In the genomic region with DNA sequence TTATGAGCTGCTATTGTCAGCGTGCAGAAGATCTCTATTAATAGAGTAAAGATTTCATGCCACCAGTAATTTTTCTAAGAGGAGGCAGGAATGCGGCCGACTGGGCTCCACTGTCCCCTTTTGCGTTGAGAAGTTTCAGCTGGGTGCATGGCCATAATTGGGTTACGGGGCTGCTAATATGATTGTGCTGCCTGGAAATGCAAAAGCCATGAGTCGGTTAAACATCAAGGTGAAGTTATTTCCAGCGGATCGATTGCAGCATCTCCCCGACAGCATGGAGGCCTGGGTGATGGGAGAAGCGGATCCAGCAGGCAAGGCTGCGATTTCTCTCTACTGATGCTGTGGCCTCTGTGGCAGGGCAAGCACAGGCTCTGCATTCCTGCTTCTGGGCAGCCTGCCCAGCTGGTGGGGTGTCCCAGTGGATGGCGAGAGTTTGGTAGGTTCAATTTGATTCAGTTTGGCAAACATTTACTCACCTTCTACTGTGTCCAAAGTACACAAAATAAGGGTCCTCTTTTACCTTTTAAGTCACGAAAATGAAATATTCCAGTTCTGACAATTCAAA, we compare ENCODE assay signal across 26 cellular contexts. TPM values are rescaled to one million over a fixed set of nuclear protein-coding genes. Genes with fewer than 3 reads are reported as not detected.
DNase-seq lines count a peak whose midpoint lies in the region; ATAC-seq and TF ChIP-seq lines count a peak whose summit lies in the region.
"Had no signal": no experiment of that assay in that cellular context is flagged by ENCODE, and none has a peak within 500 bp of the region (broad histone marks: within the 10 kb centered on the region; RNA-seq: fewer than 3 reads in every experiment).

No MANE protein-coding gene starts in this region.

- dilution Hi-C loops in IMR-90 (cut with HindIII; ENCODE audit: low sequenced_read_pairs, unreplicated experiment) = no loop called here

- H4K20me1 ChIP-seq in IMR-90 (ENCODE audit: insufficient read depth, low read length) (no peaks in the 10 kb centered on the region), PC-3 (ENCODE audit: low read length) (no peaks in the 10 kb centered on the region)

- no peak overlapping the region for H2BK5ac ChIP-seq in IMR-90 (ENCODE audit: low read depth, low read length, poor library complexity, severe bottlenecking)

- peak overlapping the region; percentile 50 for H2AK9ac ChIP-seq in IMR-90 (replicated peaks; ENCODE audit: low read depth, low read length, poor library complexity)

- no peak for TF ChIP-seq RAD21 in IMR-90 (IDR thresholded peaks at IDR 0.05; ENCODE audit: low read length)

- no peaks in the 10 kb centered on the region for H3K9me2 ChIP-seq in PC-3 (replicated peaks; ENCODE audit: low read length)

- H3K4ac ChIP-seq in IMR-90 (ENCODE audit: low read depth, low read length) = no peak overlapping the region

- in situ Hi-C loops in IMR-90 (cut with MboI; ENCODE audit: low sequenced_read_pairs) = no loop called here

- H2AK5ac ChIP-seq in IMR-90 (ENCODE audit: low read depth, low read length) = no peak overlapping the region

- H3K4me3 ChIP-seq in IMR-90 (ENCODE audit: insufficient read depth, low read depth, low read length) = no peak overlapping the region
- no peak overlapping the region for H3K4me3 ChIP-seq in PC-3 (ENCODE audit: low read length)
- H3K4me3 ChIP-seq: esophagus muscularis mucosa, gastrocnemius medialis, skin epidermis, transverse colon had no signal

- H4K8ac ChIP-seq in IMR-90 (ENCODE audit: low read depth in 2 of 2, low read length in 2 of 2) = no peak overlapping the region

- no peak overlapping the region for H3K27ac Mint-ChIP-seq in mesothelial cell of epicardium
- H3K27ac Mint-ChIP-seq: activated naive CD4-positive, alpha-beta T cell treated with anti-CD3 and anti-CD28 coated beads, Interleukin-2, amount 50 U/mL, for 24 hours; CD8-positive, alpha-beta T cell; natural killer cell had no signal

- H3K4me2 ChIP-seq in IMR-90 (ENCODE audit: low read depth, low read length) (no peak overlapping the region), PC-3 (ENCODE audit: low read length) (peak overlapping the region; percentile 30; the same call in 1 of the 2 replicates)

- no peak overlapping the region for H2BK120ac ChIP-seq in IMR-90 (ENCODE audit: low read depth, low read length)

- H2AFZ ChIP-seq in IMR-90 (replicated peaks; ENCODE audit: low read length, poor library complexity) (no peak overlapping the region), PC-3 (ENCODE audit: low read length) (no peak overlapping the region)
- H2AFZ ChIP-seq: parathyroid adenoma had no signal

- no peaks in the 10 kb centered on the region for H3K79me2 ChIP-seq in PC-3 (ENCODE audit: low read length)
- H3K79me2 ChIP-seq: parathyroid adenoma had no signal

- no peaks in the 10 kb centered on the region for H3K4me1 Mint-ChIP-seq in mesothelial cell of epicardium

- no peaks in the 10 kb centered on the region for H3K9me3 Mint-ChIP-seq in mesothelial cell of epicardium
- H3K9me3 Mint-ChIP-seq: natural killer cell had no signal

- H4K5ac ChIP-seq in IMR-90 (ENCODE audit: low read depth, low read length) = no peak overlapping the region

- no peak overlapping the region for H3K56ac ChIP-seq in IMR-90 (ENCODE audit: extremely low read depth, insufficient read depth, low read length)

- CTCF ChIA-PET in IMR-90 (lab: Yijun Ruan, JAX) = no interaction called here
- CTCF ChIA-PET in PC-3 (lab: Charles Lee) = interaction anchor here (0.5 kb wide), 1 partner anchor 28 kb away, joined by 6 read pairs; no protein-coding TSS in a partner anchor

- WGBS in IMR-90 (ENCODE audit: extremely low coverage in 2 of 2, insufficient read length in 1 of 2), 2 experiments = 61% methylated on average over 3 of the region's 13 CpGs; no CpG with 5 or more reads in 1 of the 2 experiments

- peaks cover 33% of the 10 kb centered on the region for H3K27me3 Mint-ChIP-seq in mesothelial cell of epicardium (ENCODE audit: low read depth)

- TF ChIP-seq POLR2A in IMR-90 (IDR thresholded peaks at IDR 0.05; ENCODE audit: low read depth, low read length) = no peak

- H4K91ac ChIP-seq in IMR-90 (ENCODE audit: insufficient read depth, low read depth, low read length) = no peak overlapping the region

- H2BK20ac ChIP-seq in IMR-90 (ENCODE audit: low read depth, low read length) = no peak overlapping the region

- no peaks in the 10 kb centered on the region for H3K4me1 ChIP-seq in IMR-90 (ENCODE audit: control insufficient read depth, insufficient read depth, low read length)
- H3K4me1 ChIP-seq in PC-3 (ENCODE audit: insufficient read depth, low read length) = peaks cover 22% of the 10 kb centered on the region
- H3K4me1 ChIP-seq: esophagus muscularis mucosa, gastrocnemius medialis, parathyroid adenoma had no signal

- DNase-seq in DMS153 treated with DMSO at 0.1 percent for 48 hours (lab: John Stamatoyannopoulos, UW; ENCODE audit: unreplicated experiment) (peak; percentile 25), IMR-90 (no peak), PC-3 (peak; percentile 89), mesenteric fat pad (ENCODE audit: low spot score) (peak; percentile 73), mesothelial cell of epicardium (ENCODE audit: low spot score in 2 of 2, unreplicated experiment in 2 of 2) (no peak), NCI-H187 (lab: John Stamatoyannopoulos, UW) (no peak)
- no peak for DNase-seq in effector CD4-positive, alpha-beta T cell
- DNase-seq: activated T-cell treated with anti-CD3 and anti-CD28 coated beads, Interleukin-2, amount 50 U/mL, for 4 hours; CD8-positive, alpha-beta T cell; effector memory CD4-positive, alpha-beta T cell; gastrocnemius medialis; H7; Karpas-422; kidney; mesendoderm; natural killer cell; NCI-H1105 treated with DMSO at 0.1 percent for 48 hours; stimulated activated CD4-positive, alpha-beta T cell treated with anti-CD3 and anti-CD28 coated beads, Interleukin-2, amount 100 ng/mL, for 24 hours; stimulated activated naive CD8-positive, alpha-beta T cell treated with anti-CD3 and anti-CD28 coated beads, Interleukin-15, Interleukin-2, amounts not matched to agents 100 U/mL and 50 U/mL, for 24 hours; transverse colon had no signal

- BruUV-seq in IMR-90 (replicated peaks; lab: Mats Ljungman, UMichigan) = no TSS peak
- BruUV-seq in PC-3 (replicated peaks; lab: Mats Ljungman, UMichigan) = no TSS peak

- H3K27me3 ChIP-seq in IMR-90 (ENCODE audit: control insufficient read depth, insufficient read depth, low read length) = no peaks in the 10 kb centered on the region; the same call in 1 of the 2 replicates
- no peaks in the 10 kb centered on the region for H3K27me3 ChIP-seq in PC-3 (ENCODE audit: low read length)
- H3K27me3 ChIP-seq: gastrocnemius medialis, transverse colon had no signal

- H3K36me3 ChIP-seq in IMR-90 (ENCODE audit: control insufficient read depth, insufficient read depth, low read length) = no peaks in the 10 kb centered on the region
- H3K36me3 ChIP-seq in PC-3 (ENCODE audit: low read depth, low read length) = no peaks in the 10 kb centered on the region
- H3K36me3 ChIP-seq: esophagus muscularis mucosa, gastrocnemius medialis, transverse colon had no signal

- no peaks in the 10 kb centered on the region for H3K36me3 Mint-ChIP-seq in mesothelial cell of epicardium
- H3K36me3 Mint-ChIP-seq: natural killer cell had no signal

- no peak overlapping the region for H3K23ac ChIP-seq in IMR-90 (ENCODE audit: low read depth, low read length)

- intact Hi-C loops in IMR-90 (cut with micrococcal nuclease) (no loop called here), PC-3 (cut with micrococcal nuclease) (loop anchor here (5.0 kb wide), 1 partner anchor 134 kb away; no protein-coding TSS in a partner anchor)

- no peaks in the 10 kb centered on the region for H3F3A ChIP-seq in PC-3 (ENCODE audit: low read length, unreplicated experiment)

- H3K9me3 ChIP-seq in IMR-90 (ENCODE audit: control insufficient read depth, insufficient read depth, low read length) = no peaks in the 10 kb centered on the region
- H3K9me3 ChIP-seq in PC-3 (ENCODE audit: low read length) = no peaks in the 10 kb centered on the region
- H3K9me3 ChIP-seq: esophagus muscularis mucosa, gastrocnemius medialis, transverse colon had no signal

- H3K79me1 ChIP-seq in IMR-90 (ENCODE audit: low read depth in 1 of 2, low read length in 2 of 2) = no peaks in the 10 kb centered on the region

- no peak overlapping the region for H3K4me3 Mint-ChIP-seq in mesothelial cell of epicardium
- H3K4me3 Mint-ChIP-seq: activated naive CD4-positive, alpha-beta T cell treated with anti-CD3 and anti-CD28 coated beads, Interleukin-2, amount 50 U/mL, for 24 hours; activated T-cell treated with anti-CD3 and anti-CD28 coated beads, Interleukin-2, amount 50 U/mL, for 4 hours; CD8-positive, alpha-beta T cell; natural killer cell had no signal

- H3K18ac ChIP-seq in IMR-90 (ENCODE audit: low read depth, low read length) = no peak overlapping the region

- no peak for TF ChIP-seq CTCF in IMR-90 (conservative IDR thresholded peaks at IDR 0.05; ENCODE audit: low read depth, low read length)
- no peak for TF ChIP-seq CTCF in PC-3 (conservative IDR thresholded peaks at IDR 0.05; ENCODE audit: low read depth, low read length)
- TF ChIP-seq CTCF in mesothelial cell of epicardium (IDR thresholded peaks at IDR 0.05; ENCODE audit: unreplicated experiment) = no peak

- H3K9ac ChIP-seq in IMR-90 (ENCODE audit: low read depth, low read length) (no peak overlapping the region), PC-3 (ENCODE audit: low read length) (no peak overlapping the region)
- H3K9ac ChIP-seq: parathyroid adenoma had no signal

- ATAC-seq in IMR-90 (ENCODE audit: low read depth) (no peak), PC-3 (peak; percentile 96), GM18867 (IDR thresholded peaks at IDR 0.05; ENCODE audit: unreplicated experiment) (no peak)
- ATAC-seq: activated T-cell treated with anti-CD3 and anti-CD28 coated beads, Interleukin-2, amount 50 U/mL, for 4 hours; CD8-positive, alpha-beta T cell; gastrocnemius medialis; natural killer cell; stimulated activated naive CD8-positive, alpha-beta T cell treated with anti-CD3 and anti-CD28 coated beads, Interleukin-15, Interleukin-2, amounts not matched to agents 100 U/mL and 50 U/mL, for 24 hours had no signal

- no peak overlapping the region for H2BK15ac ChIP-seq in IMR-90 (ENCODE audit: low read depth, low read length)

- no peak overlapping the region for H3K14ac ChIP-seq in IMR-90 (replicated peaks; ENCODE audit: low read depth, low read length)

- H3K27ac ChIP-seq in IMR-90 (ENCODE audit: insufficient read depth, low read length) (no peak overlapping the region), PC-3 (ENCODE audit: low read length) (no peak overlapping the region)
- H3K27ac ChIP-seq: esophagus muscularis mucosa, gastrocnemius medialis, parathyroid adenoma, skin epidermis, transverse colon had no signal

- no peaks in the 10 kb centered on the region for H3K9me1 ChIP-seq in IMR-90 (ENCODE audit: insufficient read depth, low read length)

- POLR2A ChIA-PET in IMR-90 (lab: Charles Lee; ENCODE audit: unreplicated experiment) (no interaction called here), PC-3 (lab: Charles Lee; ENCODE audit: unreplicated experiment) (interaction anchor here (0.7 kb wide), 1 partner anchor 121 kb away, joined by 3 read pairs; no protein-coding TSS in a partner anchor)

RNA-seq across cellular contexts. Expression of a gene that starts 54.4 kb away (rescaled TPM):
- not detected in 2 replicates for total RNA-seq in IMR-90 (2012; rRNA removed)
- not detected in 2 replicates for polyA plus RNA-seq in IMR-90 (2012; rRNA removed)
- polyA plus RNA-seq in IMR-90 (2012; cell fraction: cytosol; rRNA removed) = not detected in 2 replicates
- polyA plus RNA-seq in IMR-90 (2012; cell fraction: nucleus; rRNA removed; ENCODE audit: low replicate concordance) = not detected in 2 replicates
- not detected in 2 replicates for total RNA-seq in PC-3 (2014; rRNA removed)
- not detected for total RNA-seq in mesenteric fat pad
- not detected in 3 replicates for total RNA-seq in mesothelial cell of epicardium
- total RNA-seq: activated T-cell treated with anti-CD3 and anti-CD28 coated beads, Interleukin-2, amount 50 U/mL, for 4 hours; CD8-positive, alpha-beta T cell; Daoy; esophagus muscularis mucosa; gastrocnemius medialis; kidney; natural killer cell; transverse colon had no signal

Comparison
In these comparisons a context has a peak if more than half of its experiments do, and no peak if none do; other contexts are left out.
1. DNase-seq: peak in DMS153 treated with DMSO at 0.1 percent for 48 hours (single experiment), PC-3 (single experiment) and mesenteric fat pad (single experiment); none in IMR-90 (single experiment), effector CD4-positive, alpha-beta T cell (single experiment), mesothelial cell of epicardium (0 of 2) and NCI-H187 (0 of 2).